10 cellular contexts compared by ENCODE assay signal in the genomic region with DNA sequence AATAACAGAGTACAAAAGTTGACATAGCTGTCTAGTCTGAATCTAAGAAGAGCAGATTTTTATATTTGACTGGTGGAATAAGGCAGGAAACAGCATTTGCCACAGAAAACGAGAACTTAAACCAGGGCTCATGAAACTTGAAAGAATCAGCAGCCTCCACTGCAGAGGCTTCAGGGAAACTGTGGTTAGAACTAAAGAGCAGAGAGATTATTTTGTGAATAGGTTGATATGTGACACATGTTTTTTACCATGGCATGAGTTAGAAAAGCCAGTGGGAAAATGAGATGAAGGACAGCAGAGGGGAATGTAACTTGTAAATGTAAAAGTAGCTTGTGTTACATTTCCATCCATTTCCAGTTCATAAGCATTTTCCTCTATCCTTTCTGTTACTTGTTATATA.
DNase-seq lines count a peak whose midpoint lies in the region; ATAC-seq, FAIRE-seq and TF ChIP-seq lines count a peak whose summit lies in the region.
"Had no signal": no experiment of that assay in that cellular context is flagged by ENCODE, and none has a peak within 500 bp of the region (broad histone marks: within the 10 kb centered on the region; RNA-seq: fewer than 3 reads in every experiment).

No MANE protein-coding gene starts in this region.

- no peaks in the 10 kb centered on the region for H3K27me3 Mint-ChIP-seq in activated naive CD4-positive, alpha-beta T cell treated with anti-CD3 and anti-CD28 coated beads, Interleukin-2, amount 50 U/mL, for 24 hours

- no peak for TF ChIP-seq POLR2A in GM12892 (IDR thresholded peaks at IDR 0.05; ENCODE audit: low read depth, low read length)

- H3K9me3 Mint-ChIP-seq in activated naive CD4-positive, alpha-beta T cell treated with anti-CD3 and anti-CD28 coated beads, Interleukin-2, amount 50 U/mL, for 24 hours: peaks cover 6% of the 10 kb centered on the region

- H3K27me3 ChIP-seq in lower lobe of right lung (ENCODE audit: low read depth): no peaks in the 10 kb centered on the region

- H3K4me3 ChIP-seq in lower lobe of right lung: no peak overlapping the region

- intact Hi-C loops in lower lobe of right lung (cut with DNase I): no loop called here

- H3K36me3 Mint-ChIP-seq in activated naive CD4-positive, alpha-beta T cell treated with anti-CD3 and anti-CD28 coated beads, Interleukin-2, amount 50 U/mL, for 24 hours: no peaks in the 10 kb centered on the region

- H3K36me3 ChIP-seq in lower lobe of right lung: no peaks in the 10 kb centered on the region

- no peak for TF ChIP-seq CTCF in lower lobe of right lung (IDR thresholded peaks at IDR 0.05)

- no peak for DNase-seq in GM12892 (ENCODE audit: insufficient read length)
- no peak for DNase-seq in lower lobe of right lung
- no peak for DNase-seq in NCI-H774 (lab: John Stamatoyannopoulos, UW)
- no peak for DNase-seq in NCI-H510A treated with DMSO at 0.1 percent for 48 hours (lab: John Stamatoyannopoulos, UW)
- DNase-seq in GM19238 (ENCODE audit: insufficient read length, low spot score): no peak

- H3K4me1 Mint-ChIP-seq in activated naive CD4-positive, alpha-beta T cell treated with anti-CD3 and anti-CD28 coated beads, Interleukin-2, amount 50 U/mL, for 24 hours: peaks cover 62% of the 10 kb centered on the region

- peak overlapping the region; percentile 72 for H3K27ac Mint-ChIP-seq in activated naive CD4-positive, alpha-beta T cell treated with anti-CD3 and anti-CD28 coated beads, Interleukin-2, amount 50 U/mL, for 24 hours

- FAIRE-seq in GM12892 (lab: Jason Lieb, UNC): peak; percentile 96
- FAIRE-seq: keratinocyte, RCC 7860 had no signal

- H3K9me3 ChIP-seq in lower lobe of right lung: no peaks in the 10 kb centered on the region

- H3K4me1 ChIP-seq in lower lobe of right lung: no peaks in the 10 kb centered on the region

- peak; percentile 68 for ATAC-seq in GM21390 (IDR thresholded peaks at IDR 0.05; ENCODE audit: unreplicated experiment)
- peak; percentile 54 for ATAC-seq in HG03442 (IDR thresholded peaks at IDR 0.05; ENCODE audit: unreplicated experiment)
- no peak for ATAC-seq in lower lobe of right lung

- no peak overlapping the region for H3K27ac ChIP-seq in lower lobe of right lung

- H3K4me3 Mint-ChIP-seq in activated naive CD4-positive, alpha-beta T cell treated with anti-CD3 and anti-CD28 coated beads, Interleukin-2, amount 50 U/mL, for 24 hours: peak overlapping the region; percentile 8

Comparison
In these comparisons a context has a peak if more than half of its experiments do, and no peak if none do; other contexts are left out.
1. ATAC-seq: peak in GM21390 (single experiment) and HG03442 (single experiment); none in lower lobe of right lung (0 of 2).